18 cellular contexts compared by ENCODE assay signal in the genomic region with DNA sequence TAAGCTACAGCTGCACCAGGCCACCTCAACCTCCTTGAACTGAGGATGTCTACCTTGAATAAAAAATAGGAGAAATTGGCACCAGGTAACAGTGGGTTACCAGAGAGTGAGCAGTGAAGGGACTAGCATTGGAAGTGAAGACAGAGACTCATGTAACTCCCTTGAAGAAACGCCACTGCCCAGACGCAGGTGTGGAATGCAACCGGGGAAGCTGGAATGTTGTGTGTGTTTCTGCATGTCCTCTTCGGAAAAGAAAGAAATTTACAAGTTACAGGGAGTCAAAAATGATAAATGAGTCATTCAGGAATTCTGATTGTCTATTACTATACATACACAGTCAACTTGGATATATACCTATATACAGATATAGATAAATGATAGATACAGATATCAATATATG.
DNase-seq lines count a peak whose midpoint lies in the region; ATAC-seq, FAIRE-seq and TF ChIP-seq lines count a peak whose summit lies in the region.
"Had no signal": no experiment of that assay in that cellular context is flagged by ENCODE, and none has a peak within 500 bp of the region (broad histone marks: within the 10 kb centered on the region; RNA-seq: fewer than 3 reads in every experiment).

No MANE protein-coding gene starts in this region.

- H3K27me3 ChIP-seq in RWPE2 (ENCODE audit: insufficient read depth, poor library complexity, severe bottlenecking) (no peaks in the 10 kb centered on the region), keratinocyte (ENCODE audit: control insufficient read depth, extremely low read depth, insufficient read depth, low read length) (no peaks in the 10 kb centered on the region), smooth muscle cell (ENCODE audit: low read depth) (no peaks in the 10 kb centered on the region)

- WGBS in smooth muscle cell (ENCODE audit: low lambda C conversion rate), result 77% methylated on average over 4 of the region's 4 CpGs

- no peaks in the 10 kb centered on the region for H3K36me3 ChIP-seq in RWPE2 (ENCODE audit: low read depth)
- H3K36me3 ChIP-seq in keratinocyte (ENCODE audit: control insufficient read depth in 2 of 2, extremely low read depth in 1 of 2, insufficient read depth in 2 of 2, low read length in 2 of 2), result no peaks in the 10 kb centered on the region
- H3K36me3 ChIP-seq in smooth muscle cell (ENCODE audit: low read depth), result no peaks in the 10 kb centered on the region

- no peaks in the 10 kb centered on the region for H3F3A ChIP-seq in smooth muscle cell (ENCODE audit: low read depth)

- H3K4me3 ChIP-seq in RWPE2 (ENCODE audit: severe bottlenecking) (no peak overlapping the region), epithelial cell of esophagus (ENCODE audit: low read length) (no peak overlapping the region), keratinocyte (ENCODE audit: control insufficient read depth in 2 of 3, extremely low read depth in 1 of 3, insufficient read depth in 2 of 3, low read depth in 1 of 3, low read length in 3 of 3) (no peak overlapping the region), smooth muscle cell (no peak overlapping the region)
- H3K4me3 ChIP-seq: GM23338 had no signal

- H3K27ac ChIP-seq in RWPE2 (ENCODE audit: poor library complexity, severe bottlenecking) (no peak overlapping the region), keratinocyte (ENCODE audit: control insufficient read depth, insufficient read depth, low read length) (no peak overlapping the region), smooth muscle cell (ENCODE audit: low read depth) (no peak overlapping the region)

- H4K20me1 ChIP-seq in keratinocyte (ENCODE audit: control insufficient read depth, extremely low read depth, insufficient read depth, low read length), result no peaks in the 10 kb centered on the region
- H4K20me1 ChIP-seq in smooth muscle cell (ENCODE audit: low read depth), result no peaks in the 10 kb centered on the region

- dilution Hi-C loops in keratinocyte (cut with MboI; ENCODE audit: extremely low pct_ligation_motif_present, low sequenced_read_pairs), result no loop called here

- FAIRE-seq in keratinocyte (lab: Jason Lieb, UNC), result peak; percentile 29
- FAIRE-seq: GM12891, GM18507 had no signal

- H3K9me3 ChIP-seq in RWPE2 (ENCODE audit: severe bottlenecking) (no peaks in the 10 kb centered on the region), keratinocyte (ENCODE audit: control insufficient read depth, low read depth, low read length) (no peaks in the 10 kb centered on the region), smooth muscle cell (replicated peaks; ENCODE audit: low read depth) (no peaks in the 10 kb centered on the region)

- no peaks in the 10 kb centered on the region for H3K9me1 ChIP-seq in keratinocyte (ENCODE audit: control insufficient read depth, extremely low read depth, insufficient read depth, low read length)

- peaks cover 12% of the 10 kb centered on the region for H3K4me1 ChIP-seq in RWPE2 (ENCODE audit: insufficient read depth, poor library complexity, severe bottlenecking)
- H3K4me1 ChIP-seq in keratinocyte (ENCODE audit: control insufficient read depth, extremely low read depth, insufficient read depth, low read length), result peaks cover 7% of the 10 kb centered on the region
- no peaks in the 10 kb centered on the region for H3K4me1 ChIP-seq in smooth muscle cell (ENCODE audit: low read depth)

- no peak for TF ChIP-seq CTCF in RWPE2 (IDR thresholded peaks at IDR 0.05; ENCODE audit: poor library complexity, severe bottlenecking)
- no peak for TF ChIP-seq CTCF in epithelial cell of esophagus (IDR thresholded peaks at IDR 0.05; ENCODE audit: insufficient read depth, low read depth, low read length, missing control alignments)
- TF ChIP-seq CTCF in keratinocyte (optimal IDR thresholded peaks at IDR 0.05 in 1 of 3, IDR thresholded peaks at IDR 0.05 in 1 of 3, conservative IDR thresholded peaks at IDR 0.05 in 1 of 3; ENCODE audit: extremely low read depth in 1 of 3, insufficient read depth in 2 of 3, low read length in 3 of 3), result no peak
- TF ChIP-seq CTCF in smooth muscle cell (IDR thresholded peaks at IDR 0.05; ENCODE audit: borderline replicate concordance, insufficient read depth, poor library complexity, severe bottlenecking), result no peak

- no peak for DNase-seq in RWPE2 (ENCODE audit: low spot score)
- peak; percentile 1 for DNase-seq in epithelial cell of esophagus (ENCODE audit: low read depth)
- DNase-seq in keratinocyte (ENCODE audit: low read depth, low spot score), result peak; percentile 13
- DNase-seq in effector CD8-positive, alpha-beta T cell (lab: John Stamatoyannopoulos, UW), result no peak
- no peak for DNase-seq in smooth muscle cell (lab: John Stamatoyannopoulos, UW; ENCODE audit: unreplicated experiment)
- DNase-seq in NK-92 treated with Interleukin-12 subunit alpha and Interleukin-12 subunit beta, amount 100 ng/mL, for 24 hours (lab: John Stamatoyannopoulos, UW), result no peak
- DNase-seq: C1 segment of cervical spinal cord; Calu3; CD4-positive, alpha-beta memory T cell; COR-L47; DMS53; DMS79 treated with DMSO at 0.1 percent for 48 hours; GF-D8; H9 had no signal

- ATAC-seq in RWPE2 (ENCODE audit: low read depth), result peak; percentile 84
- ATAC-seq: GM23338, HCT116 had no signal

- peak overlapping the region; percentile 45 for H2AFZ ChIP-seq in keratinocyte (ENCODE audit: control insufficient read depth, low read length)
- no peak overlapping the region for H2AFZ ChIP-seq in smooth muscle cell (ENCODE audit: low read depth)
- H2AFZ ChIP-seq: GM23338 had no signal

- H3K79me2 ChIP-seq in keratinocyte (ENCODE audit: control insufficient read depth, insufficient read depth, low read length) (no peaks in the 10 kb centered on the region), smooth muscle cell (ENCODE audit: low read depth) (no peaks in the 10 kb centered on the region)

- H3K4me2 ChIP-seq in keratinocyte (ENCODE audit: control insufficient read depth, extremely low read depth, insufficient read depth, low read depth, low read length) (peak overlapping the region; percentile 38), smooth muscle cell (no peak overlapping the region)
- H3K4me2 ChIP-seq: GM23338 had no signal

- H3K9ac ChIP-seq in keratinocyte (ENCODE audit: control insufficient read depth, extremely low read depth, insufficient read depth, low read length), result no peak overlapping the region
- H3K9ac ChIP-seq in smooth muscle cell (ENCODE audit: low read depth), result no peak overlapping the region

Comparison
In these comparisons a context has a peak if more than half of its experiments do, and no peak if none do; other contexts are left out.
1. DNase-seq: peak in epithelial cell of esophagus (single experiment) and keratinocyte (single experiment); none in RWPE2 (single experiment), effector CD8-positive, alpha-beta T cell (single experiment), smooth muscle cell (single experiment) and NK-92 treated with Interleukin-12 subunit alpha and Interleukin-12 subunit beta, amount 100 ng/mL, for 24 hours (single experiment).